ENCODE assay signal across 36 cellular contexts in genomic region chr18:6837904-6838303, GRCh38.
"Had no signal": no experiment of that assay in that cellular context is flagged by ENCODE, and none has a peak within 500 bp of the region (broad histone marks: within the 10 kb centered on the region; RNA-seq: fewer than 3 reads in every experiment).

No MANE protein-coding gene starts in this region.

- H3K4me3 Mint-ChIP-seq: activated CD4-positive, alpha-beta T cell treated with anti-CD3 and anti-CD28 coated beads for 36 hours; activated CD4-positive, alpha-beta T cell treated with anti-CD3 and anti-CD28 coated beads, Interleukin-2, amount 10 ng/mL, durations not matched to agents 7 days and 5 days; activated CD8-positive, alpha-beta T cell treated with anti-CD3 and anti-CD28 coated beads, Interleukin-2, amount 10 ng/mL, durations not matched to agents 7 days and 5 days; activated naive CD4-positive, alpha-beta T cell treated with anti-CD3 and anti-CD28 coated beads for 36 hours; activated T-cell treated with anti-CD3 and anti-CD28 coated beads, Interleukin-2, amount 50 U/mL, for 4 hours; activated T-helper 1 cell treated with anti-CD3 and anti-CD28 coated beads, Interleukin-12 subunit alpha, Interleukin-12 subunit beta, Interleukin-2, Interleukin-4 antibody, amounts not matched to agents 30 ng/mL and 10 ng/mL and 1 ng/mL, durations not matched to agents 14 hours and 24 hours and 36 hours; brain; central memory CD8-positive, alpha-beta T cell; T-helper 1 cell treated with Interleukin-12 subunit alpha and Interleukin-12 subunit beta and Interleukin-4 antibody, amounts not matched to agents 30 μg/mL and 1 μg/mL, for 36 hours; T-helper 2 cell treated with Interferon-gamma antibody and Interleukin-4, amounts not matched to agents 5 μg/mL and 100 μg/mL, for 36 hours; WTC11 had no signal

- H3K27ac ChIP-seq: cardiac muscle cell, KMS-11, SJSA1 had no signal

- H3K36me3 Mint-ChIP-seq: WTC11 had no signal

- H3K9me3 Mint-ChIP-seq: activated CD4-positive, alpha-beta T cell treated with anti-CD3 and anti-CD28 coated beads, Interleukin-2, amount 10 ng/mL, durations not matched to agents 7 days and 5 days; activated naive CD4-positive, alpha-beta T cell treated with anti-CD3 and anti-CD28 coated beads for 36 hours; brain; T-helper 2 cell treated with Interferon-gamma antibody and Interleukin-4, amounts not matched to agents 5 μg/mL and 100 μg/mL, for 36 hours; WTC11 had no signal

- DNase-seq: activated CD4-positive, alpha-beta T cell treated with anti-CD3 and anti-CD28 coated beads for 36 hours; activated CD4-positive, alpha-beta T cell treated with anti-CD3 and anti-CD28 coated beads, Interleukin-2, amount 10 ng/mL, durations not matched to agents 7 days and 5 days; activated CD4-positive, alpha-beta T cell treated with anti-CD3 and anti-CD28 coated beads, Interleukin-2, amount 50 U/mL, for 48 hours; activated CD8-positive, alpha-beta memory T cell treated with anti-CD3 and anti-CD28 coated beads, Interleukin-2, amount 50 U/mL, for 4 hours; activated CD8-positive, alpha-beta T cell treated with anti-CD3 and anti-CD28 coated beads, Interleukin-2, amount 10 ng/mL, durations not matched to agents 7 days and 5 days; activated gamma-delta T cell treated with Interleukin-2 at 50 U/mL for 16 hours; activated naive CD4-positive, alpha-beta T cell treated with anti-CD3 and anti-CD28 coated beads for 36 hours; activated T-cell treated with anti-CD3 and anti-CD28 coated beads for 4 hours; activated T-cell treated with anti-CD3 and anti-CD28 coated beads, Interleukin-2, amount 50 U/mL, for 4 hours; anterior cingulate cortex; NCI-H1092 treated with DMSO at 0.1 percent for 48 hours; NCI-H1417; NCI-H146; NCI-H187; NCI-H2029 treated with DMSO at 0.1 percent for 48 hours; NCI-H2107; NCI-H2171; NCI-H446; NCI-H510A treated with DMSO at 0.1 percent for 48 hours; NCI-H526 treated with DMSO at 0.1 percent for 48 hours; NCI-H774; SHP77; SK-N-SH had no signal

- H3K9me3 ChIP-seq: SJSA1, SK-N-SH had no signal

- FAIRE-seq: TTC549 had no signal

- H3K27ac Mint-ChIP-seq: activated CD4-positive, alpha-beta T cell treated with anti-CD3 and anti-CD28 coated beads for 36 hours; activated CD4-positive, alpha-beta T cell treated with anti-CD3 and anti-CD28 coated beads, Interleukin-2, amount 10 ng/mL, durations not matched to agents 7 days and 5 days; activated CD8-positive, alpha-beta T cell treated with anti-CD3 and anti-CD28 coated beads, Interleukin-2, amount 10 ng/mL, durations not matched to agents 7 days and 5 days; activated naive CD4-positive, alpha-beta T cell treated with anti-CD3 and anti-CD28 coated beads for 36 hours; activated naive CD4-positive, alpha-beta T cell treated with anti-CD3 and anti-CD28 coated beads, Interleukin-2, amount 50 U/mL, for 72 hours; activated T-helper 1 cell treated with anti-CD3 and anti-CD28 coated beads, Interleukin-12 subunit alpha, Interleukin-12 subunit beta, Interleukin-2, Interleukin-4 antibody, amounts not matched to agents 30 ng/mL and 10 ng/mL and 1 ng/mL, durations not matched to agents 14 hours and 24 hours and 36 hours; brain; T-helper 1 cell treated with Interleukin-12 subunit alpha and Interleukin-12 subunit beta and Interleukin-4 antibody, amounts not matched to agents 30 μg/mL and 1 μg/mL, for 36 hours; T-helper 2 cell treated with Interferon-gamma antibody and Interleukin-4, amounts not matched to agents 5 μg/mL and 100 μg/mL, for 36 hours; WTC11 had no signal

- H3K36me3 ChIP-seq: cardiac muscle cell, SJSA1 had no signal

- H3K27me3 Mint-ChIP-seq: activated CD4-positive, alpha-beta T cell treated with anti-CD3 and anti-CD28 coated beads for 36 hours; activated CD4-positive, alpha-beta T cell treated with anti-CD3 and anti-CD28 coated beads, Interleukin-2, amount 10 ng/mL, durations not matched to agents 7 days and 5 days; brain; central memory CD8-positive, alpha-beta T cell had no signal

- H3K4me1 Mint-ChIP-seq: activated CD4-positive, alpha-beta T cell treated with anti-CD3 and anti-CD28 coated beads for 36 hours; activated CD4-positive, alpha-beta T cell treated with anti-CD3 and anti-CD28 coated beads, Interleukin-2, amount 10 ng/mL, durations not matched to agents 7 days and 5 days; central memory CD8-positive, alpha-beta T cell had no signal

- H3K4me2 ChIP-seq: KMS-11, SK-N-SH had no signal

- H3K4me1 ChIP-seq: SJSA1 had no signal

- H3K27me3 ChIP-seq: cardiac muscle cell, SJSA1 had no signal

- ATAC-seq: activated CD4-positive, alpha-beta T cell treated with anti-CD3 and anti-CD28 coated beads for 36 hours; activated CD4-positive, CD25-positive, alpha-beta regulatory T cell treated with anti-CD3 and anti-CD28 coated beads, Interleukin-2, amount 50 U/mL, for 24 hours; activated CD8-positive, alpha-beta T cell treated with anti-CD3 and anti-CD28 coated beads, Interleukin-2, amount 10 ng/mL, durations not matched to agents 7 days and 5 days; activated naive CD4-positive, alpha-beta T cell treated with anti-CD3 and anti-CD28 coated beads, Interleukin-2, amount 50 U/mL, for 72 hours; activated T-cell treated with anti-CD3 and anti-CD28 coated beads, Interleukin-2, amount 50 U/mL, for 4 hours; Panc1; WTC11 had no signal

- H3K4me3 ChIP-seq: cardiac muscle cell, SJSA1 had no signal

- H3K9ac ChIP-seq: KMS-11, SK-N-SH had no signal
